ENCODE assay signal across 21 cellular contexts in the genomic region with DNA sequence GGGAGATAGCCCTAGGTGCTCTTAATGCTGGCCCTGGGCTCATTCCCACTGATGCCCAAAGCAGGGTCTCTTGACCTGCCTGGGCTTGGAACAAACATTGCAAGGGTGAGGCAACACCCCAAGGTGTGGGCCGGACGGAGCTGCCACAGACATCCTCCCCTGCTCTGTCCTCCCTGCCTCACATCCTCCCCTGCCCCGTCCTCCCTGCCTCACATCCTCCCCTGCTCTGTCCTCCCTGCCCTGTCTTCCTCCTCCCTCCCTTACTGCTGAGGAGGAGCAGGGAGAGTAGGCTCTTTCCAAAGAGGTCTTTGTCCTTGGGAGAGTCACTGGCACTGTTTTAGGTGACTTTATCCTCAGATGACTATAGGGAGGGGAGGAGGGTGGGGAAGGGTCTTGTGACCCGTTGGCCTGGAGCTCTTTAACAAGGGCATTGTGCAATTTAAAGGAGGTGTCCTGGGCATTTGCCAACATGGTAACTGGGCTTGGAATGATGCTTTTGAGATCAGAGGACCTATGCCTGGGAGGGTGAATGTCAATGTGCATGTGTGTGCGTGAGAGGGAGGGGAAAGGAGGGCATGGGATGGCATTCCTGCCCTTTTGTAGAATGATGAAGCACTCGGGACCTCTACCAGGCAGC. TPM values are rescaled to one million over a fixed set of nuclear protein-coding genes. Genes with fewer than 3 reads are reported as not detected.
A peak's percentile ranks its signal among the peaks of the same experiment; 100 is the strongest.
DNase-seq lines count a peak whose midpoint lies in the region; ATAC-seq and TF ChIP-seq lines count a peak whose summit lies in the region.
"Had no signal": no experiment of that assay in that cellular context is flagged by ENCODE, and none has a peak within 500 bp of the region (broad histone marks: within the 10 kb centered on the region; RNA-seq: fewer than 3 reads in every experiment).

No MANE protein-coding gene starts in this region.

- peak overlapping the region in 8 of 11 experiments; percentile 13 to 49 (median 30); a peak in 6 of 22 replicates for H3K27ac ChIP-seq in BLaER1 treated with 17β-estradiol and CSF1 and Interleukin-3, amounts not matched to agents 10 nM and 100 nM
- H3K27ac ChIP-seq in H9 (ENCODE audit: insufficient read length, low read depth, low read length) (no peak overlapping the region), caudate nucleus (ENCODE audit: low read depth, low read length) (peak overlapping the region; percentile 63), neural progenitor cell (no peak overlapping the region)
- H3K27ac ChIP-seq: thoracic aorta, WERI-Rb-1 had no signal

- no peak overlapping the region for H3K4me3 Mint-ChIP-seq in H9
- peak overlapping the region; percentile 63 for H3K4me3 Mint-ChIP-seq in neural progenitor cell

- DNase-seq in H9 (no peak), caudate nucleus (lab: John Stamatoyannopoulos, UW) (no peak), neural progenitor cell (ENCODE audit: low spot score) (no peak), HUDEP-2 (lab: John Stamatoyannopoulos, UW; ENCODE audit: unreplicated experiment in 76 of 76) (no peak), DMS153 (lab: John Stamatoyannopoulos, UW) (no peak)
- DNase-seq: cortex of kidney; MM.1S; NCI-H187 treated with DMSO at 0.1 percent for 48 hours; NCI-H510A; stimulated activated CD4-positive, alpha-beta T cell treated with anti-CD3 and anti-CD28 coated beads, Interleukin-2, amount 100 ng/mL, for 24 hours; WERI-Rb-1 had no signal

- no peak overlapping the region for H3K23ac ChIP-seq in H9 (ENCODE audit: insufficient read length, low read depth, low read length)

- peaks cover 5% of the 10 kb centered on the region for H3K27me3 Mint-ChIP-seq in H9 (ENCODE audit: low read depth)
- H3K27me3 Mint-ChIP-seq in neural progenitor cell (ENCODE audit: insufficient read depth, low read depth): peaks cover 6% of the 10 kb centered on the region

- no peak overlapping the region for H4K5ac ChIP-seq in H9 (ENCODE audit: insufficient read length, low read depth, low read length)

- peaks cover 0 to 7% (median 0%) of the 10 kb centered on the region in 11 experiments; a peak in 2 of 22 replicates for H3K9me3 ChIP-seq in BLaER1 treated with 17β-estradiol and CSF1 and Interleukin-3, amounts not matched to agents 10 nM and 100 nM (replicated peaks in 1 of 11)
- no peaks in the 10 kb centered on the region for H3K9me3 ChIP-seq in H9 (ENCODE audit: control insufficient read depth, low read depth, low read length)
- no peaks in the 10 kb centered on the region for H3K9me3 ChIP-seq in neural progenitor cell (ENCODE audit: low read depth)
- H3K9me3 ChIP-seq: thoracic aorta had no signal

- H3K23me2 ChIP-seq in H9 (ENCODE audit: insufficient read length, low read depth, low read length, poor library complexity, severe bottlenecking): no peaks in the 10 kb centered on the region

- peak overlapping the region; percentile 4 to 83 (median 41); a peak in 16 of 22 replicates for H3K4me2 ChIP-seq in BLaER1 treated with 17β-estradiol and CSF1 and Interleukin-3, amounts not matched to agents 10 nM and 100 nM
- no peak overlapping the region for H3K4me2 ChIP-seq in H9 (ENCODE audit: insufficient read depth, insufficient read length, low read length)
- H3K4me2 ChIP-seq in neural progenitor cell: no peak overlapping the region

- H3K4me1 Mint-ChIP-seq in H9 (peaks cover 0 to 6% of the 10 kb centered on the region in 2 experiments; a peak in 2 of 4 replicates), neural progenitor cell (peaks cover 22% of the 10 kb centered on the region)

- no peak overlapping the region for H2AFZ ChIP-seq in H9 (ENCODE audit: low read length)
- no peak overlapping the region for H2AFZ ChIP-seq in neural progenitor cell (replicated peaks)

- H3K18ac ChIP-seq in H9 (ENCODE audit: insufficient read length, low read depth, low read length): no peak overlapping the region

- H3K4me1 ChIP-seq in BLaER1 treated with 17β-estradiol and CSF1 and Interleukin-3, amounts not matched to agents 10 nM and 100 nM: peaks cover 26 to 35% (median 32%) of the 10 kb centered on the region in 10 experiments
- H3K4me1 ChIP-seq in H9 (ENCODE audit: insufficient read depth, low read length) (no peaks in the 10 kb centered on the region), neural progenitor cell (no peaks in the 10 kb centered on the region)

- H4K91ac ChIP-seq in H9 (ENCODE audit: insufficient read length, low read depth, low read length): no peak overlapping the region

- H3K27ac Mint-ChIP-seq in H9 (peak overlapping the region in 2 of 3 experiments; percentile 19 to 39; a peak in 3 of 7 replicates), neural progenitor cell (peak overlapping the region; percentile 66)

- H3K4ac ChIP-seq in H9 (ENCODE audit: low read depth, low read length): no peak overlapping the region

- H2AK5ac ChIP-seq in H9 (ENCODE audit: insufficient read length, low read length): no peak overlapping the region

- no peak overlapping the region for H2BK12ac ChIP-seq in H9 (ENCODE audit: insufficient read length, low read depth, low read length)

- H3K79me2 ChIP-seq in H9 (ENCODE audit: insufficient read depth, low read length): no peaks in the 10 kb centered on the region
- H3K79me2 ChIP-seq in neural progenitor cell (ENCODE audit: low read depth): no peaks in the 10 kb centered on the region

- peaks cover 0 to 29% (median 13%) of the 10 kb centered on the region in 11 experiments; a peak in 11 of 22 replicates for H4K20me1 ChIP-seq in BLaER1 treated with 17β-estradiol and CSF1 and Interleukin-3, amounts not matched to agents 10 nM and 100 nM
- no peaks in the 10 kb centered on the region for H4K20me1 ChIP-seq in H9 (ENCODE audit: control insufficient read depth, insufficient read depth, insufficient read length)
- H4K20me1 ChIP-seq in neural progenitor cell (ENCODE audit: low read depth): no peaks in the 10 kb centered on the region

- no peaks in the 10 kb centered on the region; a peak in 1 of 5 replicates for H3K9me3 Mint-ChIP-seq in H9
- H3K9me3 Mint-ChIP-seq in neural progenitor cell: no peaks in the 10 kb centered on the region

- H3K56ac ChIP-seq in H9 (ENCODE audit: insufficient read length, low read depth, low read length): no peak overlapping the region

- H3K36me3 Mint-ChIP-seq in H9 (ENCODE audit: insufficient read depth in 1 of 3, low read depth in 3 of 3): peaks cover 19 to 32% (median 25%) of the 10 kb centered on the region in 3 experiments; a peak in 6 of 7 replicates
- peaks cover 22% of the 10 kb centered on the region for H3K36me3 Mint-ChIP-seq in neural progenitor cell

- H3K14ac ChIP-seq in H9 (ENCODE audit: insufficient read depth, low read length): no peak overlapping the region; the same call in 1 of the 2 replicates

- H3K79me1 ChIP-seq in H9 (ENCODE audit: insufficient read depth, low read depth, low read length, poor library complexity, severe bottlenecking): no peaks in the 10 kb centered on the region

- H3K4me3 ChIP-seq in BLaER1 treated with 17β-estradiol and CSF1 and Interleukin-3, amounts not matched to agents 10 nM and 100 nM: no peak overlapping the region
- H3K4me3 ChIP-seq in neural progenitor cell: no peak overlapping the region
- H3K4me3 ChIP-seq: thoracic aorta had no signal

- no peak overlapping the region for H2BK20ac ChIP-seq in H9 (ENCODE audit: low read depth, low read length, poor library complexity, severe bottlenecking)

- H3K27me3 ChIP-seq in BLaER1 treated with 17β-estradiol and CSF1 and Interleukin-3, amounts not matched to agents 10 nM and 100 nM: peaks cover 4 to 11% (median 7%) of the 10 kb centered on the region in 11 experiments
- no peaks in the 10 kb centered on the region for H3K27me3 ChIP-seq in H9 (ENCODE audit: insufficient read depth, low read length)
- H3K27me3 ChIP-seq in neural progenitor cell: peaks cover 2% of the 10 kb centered on the region

- H3K9ac ChIP-seq in BLaER1 treated with 17β-estradiol and CSF1 and Interleukin-3, amounts not matched to agents 10 nM and 100 nM: no peak overlapping the region
- H3K9ac ChIP-seq in H9 (ENCODE audit: extremely low read depth, insufficient read length, low read length) (no peak overlapping the region), neural progenitor cell (no peak overlapping the region)

- no peak overlapping the region for H4K8ac ChIP-seq in H9 (replicated peaks; ENCODE audit: insufficient read length, low read depth, low read length)

- no peak for TF ChIP-seq CTCF in H9 (conservative IDR thresholded peaks at IDR 0.05)
- no peak for TF ChIP-seq CTCF in neural progenitor cell (IDR thresholded peaks at IDR 0.05)

- peaks cover 32 to 58% (median 44%) of the 10 kb centered on the region in 11 experiments for H3K36me3 ChIP-seq in BLaER1 treated with 17β-estradiol and CSF1 and Interleukin-3, amounts not matched to agents 10 nM and 100 nM
- no peaks in the 10 kb centered on the region for H3K36me3 ChIP-seq in neural progenitor cell

- H3T11ph ChIP-seq in H9 (ENCODE audit: low read length): no peak overlapping the region

- peaks cover under 1% of the 10 kb centered on the region for H3F3A ChIP-seq in neural progenitor cell (ENCODE audit: low read depth)

- ATAC-seq in HG02885 (IDR thresholded peaks at IDR 0.05; ENCODE audit: poor library complexity, unreplicated experiment) (no peak), HG03196 (IDR thresholded peaks at IDR 0.05; ENCODE audit: unreplicated experiment) (no peak)

- WGBS in H9 (ENCODE audit: extremely low coverage, insufficient read length, low lambda C conversion rate): no CpG with 5 or more reads among the region's 6 CpGs

- no peak overlapping the region for H2BK15ac ChIP-seq in H9 (ENCODE audit: low read depth, low read length)

- no peak overlapping the region for H2BK5ac ChIP-seq in H9 (ENCODE audit: insufficient read length, low read length)

- H2BK120ac ChIP-seq in H9 (ENCODE audit: low read depth, low read length, poor library complexity, severe bottlenecking): no peak overlapping the region

RNA-seq across cellular contexts. Expression of a gene that starts 0.7 kb away (rescaled TPM):
- total RNA-seq in H9 (2021) (0.31 and 0.37 TPM in 2 replicates), neural progenitor cell (ENCODE audit: low replicate concordance) (not detected in 2 replicates)
- total RNA-seq: epithelial cell of proximal tubule, glomerular endothelial cell, H1, lung microvascular endothelial cell, renal cortical epithelial cell had no signal

RNA-seq across cellular contexts. Expression of a gene that starts 7.1 kb away (rescaled TPM):
- total RNA-seq in H9 (2021) (5.7 and 8.7 TPM in 2 replicates), neural progenitor cell (ENCODE audit: low replicate concordance) (0.39 and 9.7 TPM in 2 replicates)
- total RNA-seq: activated CD8-positive, alpha-beta memory T cell treated with anti-CD3 and anti-CD28 coated beads for 36 hours; renal cortical epithelial cell had no signal

RNA-seq across cellular contexts. Expression of a gene that starts 8.3 kb away (rescaled TPM):
- total RNA-seq in H9 (2021) (130 and 144 TPM in 2 replicates), neural progenitor cell (ENCODE audit: low replicate concordance) (78.9 and 91.2 TPM in 2 replicates)

RNA-seq across cellular contexts. Expression of a gene that starts 8.4 kb away (rescaled TPM):
- total RNA-seq in H9 (2021): 15.2 and 15.9 TPM in 2 replicates
- total RNA-seq in neural progenitor cell (ENCODE audit: low replicate concordance): 19.5 and 23.9 TPM in 2 replicates

RNA-seq across cellular contexts. Expression of a gene that starts 21.8 kb away (rescaled TPM):
- 66.0 and 72.9 TPM in 2 replicates for total RNA-seq in H9 (2021)
- total RNA-seq in neural progenitor cell (ENCODE audit: low replicate concordance): 60.4 and 73.6 TPM in 2 replicates

Comparison
In these comparisons a context has a peak if more than half of its experiments do, and no peak if none do; other contexts are left out.
1. H3K27ac ChIP-seq: peak in BLaER1 treated with 17β-estradiol and CSF1 and Interleukin-3, amounts not matched to agents 10 nM and 100 nM (8 of 11) and caudate nucleus (single experiment); none in H9 (single experiment) and neural progenitor cell (single experiment).
2. H3K4me2 ChIP-seq: peak in BLaER1 treated with 17β-estradiol and CSF1 and Interleukin-3, amounts not matched to agents 10 nM and 100 nM (11 of 11); none in H9 (single experiment) and neural progenitor cell (single experiment).